Comparison of ENCODE assay signal across 8 cellular contexts in the genomic region with DNA sequence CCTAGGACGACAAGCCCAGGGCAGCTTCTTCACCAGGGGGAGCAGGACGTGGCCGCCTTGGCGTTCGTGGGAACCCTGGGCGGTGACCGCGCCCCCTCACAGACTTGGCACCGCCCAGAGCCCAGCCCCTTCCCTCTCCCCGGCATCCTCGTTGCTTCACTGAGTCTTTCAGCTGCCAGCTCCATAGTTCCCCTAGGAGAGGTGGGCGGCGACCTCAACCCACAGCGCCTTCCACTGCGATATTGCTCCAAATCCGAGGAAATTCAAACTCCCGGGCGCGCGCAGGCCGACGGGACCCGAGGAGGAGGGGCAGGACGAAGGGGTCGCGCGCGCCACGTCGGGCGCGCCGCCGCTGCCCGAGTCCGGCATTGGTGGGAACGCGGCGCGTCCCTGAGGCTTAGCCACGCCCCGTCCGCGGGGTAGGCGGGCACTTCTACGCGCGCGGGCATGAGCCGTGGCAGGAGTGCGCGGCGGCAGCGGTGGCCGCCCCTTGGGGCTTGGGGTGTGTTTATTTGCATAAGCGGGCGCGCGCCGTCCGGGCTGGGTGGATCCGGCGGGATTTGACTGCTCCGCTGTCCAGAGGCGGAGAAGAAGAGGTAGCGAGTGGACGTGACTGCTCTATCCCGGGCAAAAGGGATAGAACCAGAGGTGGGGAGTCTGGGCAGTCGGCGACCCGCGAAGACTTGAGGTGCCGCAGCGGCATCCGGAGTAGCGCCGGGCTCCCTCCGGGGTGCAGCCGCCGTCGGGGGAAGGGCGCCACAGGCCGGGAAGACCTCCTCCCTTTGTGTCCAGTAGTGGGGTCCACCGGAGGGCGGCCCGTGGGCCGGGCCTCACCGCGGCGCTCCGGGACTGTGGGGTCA. TPM values are rescaled to one million over a fixed set of nuclear protein-coding genes. Genes with fewer than 3 reads are reported as not detected.
A peak's percentile ranks its signal among the peaks of the same experiment; 100 is the strongest.
DNase-seq lines count a peak whose midpoint lies in the region; ATAC-seq and TF ChIP-seq lines count a peak whose summit lies in the region.

A gene with protein sequence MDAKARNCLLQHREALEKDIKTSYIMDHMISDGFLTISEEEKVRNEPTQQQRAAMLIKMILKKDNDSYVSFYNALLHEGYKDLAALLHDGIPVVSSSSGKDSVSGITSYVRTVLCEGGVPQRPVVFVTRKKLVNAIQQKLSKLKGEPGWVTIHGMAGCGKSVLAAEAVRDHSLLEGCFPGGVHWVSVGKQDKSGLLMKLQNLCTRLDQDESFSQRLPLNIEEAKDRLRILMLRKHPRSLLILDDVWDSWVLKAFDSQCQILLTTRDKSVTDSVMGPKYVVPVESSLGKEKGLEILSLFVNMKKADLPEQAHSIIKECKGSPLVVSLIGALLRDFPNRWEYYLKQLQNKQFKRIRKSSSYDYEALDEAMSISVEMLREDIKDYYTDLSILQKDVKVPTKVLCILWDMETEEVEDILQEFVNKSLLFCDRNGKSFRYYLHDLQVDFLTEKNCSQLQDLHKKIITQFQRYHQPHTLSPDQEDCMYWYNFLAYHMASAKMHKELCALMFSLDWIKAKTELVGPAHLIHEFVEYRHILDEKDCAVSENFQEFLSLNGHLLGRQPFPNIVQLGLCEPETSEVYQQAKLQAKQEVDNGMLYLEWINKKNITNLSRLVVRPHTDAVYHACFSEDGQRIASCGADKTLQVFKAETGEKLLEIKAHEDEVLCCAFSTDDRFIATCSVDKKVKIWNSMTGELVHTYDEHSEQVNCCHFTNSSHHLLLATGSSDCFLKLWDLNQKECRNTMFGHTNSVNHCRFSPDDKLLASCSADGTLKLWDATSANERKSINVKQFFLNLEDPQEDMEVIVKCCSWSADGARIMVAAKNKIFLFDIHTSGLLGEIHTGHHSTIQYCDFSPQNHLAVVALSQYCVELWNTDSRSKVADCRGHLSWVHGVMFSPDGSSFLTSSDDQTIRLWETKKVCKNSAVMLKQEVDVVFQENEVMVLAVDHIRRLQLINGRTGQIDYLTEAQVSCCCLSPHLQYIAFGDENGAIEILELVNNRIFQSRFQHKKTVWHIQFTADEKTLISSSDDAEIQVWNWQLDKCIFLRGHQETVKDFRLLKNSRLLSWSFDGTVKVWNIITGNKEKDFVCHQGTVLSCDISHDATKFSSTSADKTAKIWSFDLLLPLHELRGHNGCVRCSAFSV (N-terminal part only) (plus strand): TSS at position 579 of the 860 bp plus-strand sequence. CDS start 3,070 bp downstream, outside the sequence.
A gene with protein sequence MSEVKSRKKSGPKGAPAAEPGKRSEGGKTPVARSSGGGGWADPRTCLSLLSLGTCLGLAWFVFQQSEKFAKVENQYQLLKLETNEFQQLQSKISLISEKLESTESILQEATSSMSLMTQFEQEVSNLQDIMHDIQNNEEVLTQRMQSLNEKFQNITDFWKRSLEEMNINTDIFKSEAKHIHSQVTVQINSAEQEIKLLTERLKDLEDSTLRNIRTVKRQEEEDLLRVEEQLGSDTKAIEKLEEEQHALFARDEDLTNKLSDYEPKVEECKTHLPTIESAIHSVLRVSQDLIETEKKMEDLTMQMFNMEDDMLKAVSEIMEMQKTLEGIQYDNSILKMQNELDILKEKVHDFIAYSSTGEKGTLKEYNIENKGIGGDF (minus strand): TSS at position 77 of the 860 bp plus-strand sequence. CDS start 87 bp downstream, outside the sequence.

- WGBS in suprapubic skin = under 1% methylated on average over 32 of the region's 91 CpGs

- DNase-seq in GM10266 (ENCODE audit: extremely low spot score) (peak; percentile 96), NCI-H1092 treated with DMSO at 0.1 percent for 48 hours (lab: John Stamatoyannopoulos, UW) (peak; percentile 83), glomerular endothelial cell (ENCODE audit: extremely low read depth, low read depth, low spot score) (peak; percentile 56), occipital lobe (lab: John Stamatoyannopoulos, UW) (peak; percentile 94), suprapubic skin (ENCODE audit: low spot score in 2 of 2) (peak; percentile 98)

- ATAC-seq in HG02623 (IDR thresholded peaks at IDR 0.05; ENCODE audit: unreplicated experiment) (peak; percentile 90), SK-N-SH treated with all-trans-retinoic acid at 6 μM for 48 hours (peak; percentile 91)

- H3K36me3 Mint-ChIP-seq in activated naive CD4-positive, alpha-beta T cell treated with anti-CD3 and anti-CD28 coated beads, Interleukin-2, amount 50 U/mL, for 24 hours = peaks cover 6% of the 10 kb centered on the region

- H3K4me3 ChIP-seq in suprapubic skin = peak within 1 kb of the TSS; percentile 67

- H3K4me3 Mint-ChIP-seq in activated naive CD4-positive, alpha-beta T cell treated with anti-CD3 and anti-CD28 coated beads, Interleukin-2, amount 50 U/mL, for 24 hours = peak within 1 kb of the TSS; percentile 97

- no peak for TF ChIP-seq EP300 in suprapubic skin (IDR thresholded peaks at IDR 0.05)

- H3K9me3 Mint-ChIP-seq in activated naive CD4-positive, alpha-beta T cell treated with anti-CD3 and anti-CD28 coated beads, Interleukin-2, amount 50 U/mL, for 24 hours = no peaks in the 10 kb centered on the region

- no peaks in the 10 kb centered on the region for H3K27me3 Mint-ChIP-seq in activated naive CD4-positive, alpha-beta T cell treated with anti-CD3 and anti-CD28 coated beads, Interleukin-2, amount 50 U/mL, for 24 hours

- H3K4me1 ChIP-seq in suprapubic skin = peaks cover 27% of the 10 kb centered on the region

- peak within 1 kb of the TSS; percentile 72 for H3K27ac ChIP-seq in suprapubic skin

- TF ChIP-seq POLR2A in suprapubic skin (IDR thresholded peaks at IDR 0.05) = peak; percentile 24 to 40

- peaks cover 16% of the 10 kb centered on the region for H3K36me3 ChIP-seq in suprapubic skin

- peak within 1 kb of the TSS; percentile 90 for H3K27ac Mint-ChIP-seq in activated naive CD4-positive, alpha-beta T cell treated with anti-CD3 and anti-CD28 coated beads, Interleukin-2, amount 50 U/mL, for 24 hours

- TF ChIP-seq CTCF in GM10266 (IDR thresholded peaks at IDR 0.05; ENCODE audit: control insufficient read depth, insufficient read depth, low read depth, missing control alignments) = no peak
- no peak for TF ChIP-seq CTCF in suprapubic skin (IDR thresholded peaks at IDR 0.05)

- H3K9me3 ChIP-seq in suprapubic skin = no peaks in the 10 kb centered on the region

- no peaks in the 10 kb centered on the region for H3K27me3 ChIP-seq in suprapubic skin

- H3K4me1 Mint-ChIP-seq in activated naive CD4-positive, alpha-beta T cell treated with anti-CD3 and anti-CD28 coated beads, Interleukin-2, amount 50 U/mL, for 24 hours = peaks cover 31% of the 10 kb centered on the region

TF ChIP-seq in SK-N-SH treated with all-trans-retinoic acid at 6 μM for 48 hours, 23 proteins besides CTCF, POLR2A, EP300 and RAD21:
- TF ChIP-seq SNAI2 (CRISPR knock-in tag; IDR thresholded peaks at IDR 0.05) (no peak), ARNTL (CRISPR knock-in tag; IDR thresholded peaks at IDR 0.05; ENCODE audit: borderline replicate concordance, low read depth) (no peak)
- TF ChIP-seq, protein P1, sequence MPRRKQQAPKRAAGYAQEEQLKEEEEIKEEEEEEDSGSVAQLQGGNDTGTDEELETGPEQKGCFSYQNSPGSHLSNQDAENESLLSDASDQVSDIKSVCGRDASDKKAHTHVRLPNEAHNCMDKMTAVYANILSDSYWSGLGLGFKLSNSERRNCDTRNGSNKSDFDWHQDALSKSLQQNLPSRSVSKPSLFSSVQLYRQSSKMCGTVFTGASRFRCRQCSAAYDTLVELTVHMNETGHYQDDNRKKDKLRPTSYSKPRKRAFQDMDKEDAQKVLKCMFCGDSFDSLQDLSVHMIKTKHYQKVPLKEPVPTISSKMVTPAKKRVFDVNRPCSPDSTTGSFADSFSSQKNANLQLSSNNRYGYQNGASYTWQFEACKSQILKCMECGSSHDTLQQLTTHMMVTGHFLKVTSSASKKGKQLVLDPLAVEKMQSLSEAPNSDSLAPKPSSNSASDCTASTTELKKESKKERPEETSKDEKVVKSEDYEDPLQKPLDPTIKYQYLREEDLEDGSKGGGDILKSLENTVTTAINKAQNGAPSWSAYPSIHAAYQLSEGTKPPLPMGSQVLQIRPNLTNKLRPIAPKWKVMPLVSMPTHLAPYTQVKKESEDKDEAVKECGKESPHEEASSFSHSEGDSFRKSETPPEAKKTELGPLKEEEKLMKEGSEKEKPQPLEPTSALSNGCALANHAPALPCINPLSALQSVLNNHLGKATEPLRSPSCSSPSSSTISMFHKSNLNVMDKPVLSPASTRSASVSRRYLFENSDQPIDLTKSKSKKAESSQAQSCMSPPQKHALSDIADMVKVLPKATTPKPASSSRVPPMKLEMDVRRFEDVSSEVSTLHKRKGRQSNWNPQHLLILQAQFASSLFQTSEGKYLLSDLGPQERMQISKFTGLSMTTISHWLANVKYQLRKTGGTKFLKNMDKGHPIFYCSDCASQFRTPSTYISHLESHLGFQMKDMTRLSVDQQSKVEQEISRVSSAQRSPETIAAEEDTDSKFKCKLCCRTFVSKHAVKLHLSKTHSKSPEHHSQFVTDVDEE (CRISPR knock-in tag; IDR thresholded peaks at IDR 0.05) = peak; percentile 10; the same call in 1 of the 2 replicates

RNA-seq across cellular contexts. Expression of the first gene that starts in this region (rescaled TPM):
- 23.3 and 27.4 TPM in 2 replicates for total RNA-seq in glomerular endothelial cell
- total RNA-seq in occipital lobe = 32.4 TPM
- 10 to 100 TPM in 3 of 4 donors, 1 to 10 TPM in 1; 6.2 to 19.7 (median 11.5) TPM for total RNA-seq in suprapubic skin

RNA-seq across cellular contexts. Expression of the second gene that starts in this region (rescaled TPM):
- total RNA-seq in glomerular endothelial cell = 67.8 and 74.2 TPM in 2 replicates
- total RNA-seq in occipital lobe = 8.6 TPM
- 1 to 10 TPM; 2.5 to 4.0 (median 3.4) TPM for total RNA-seq in suprapubic skin

Comparison
In these comparisons a context has a peak if more than half of its experiments do, and no peak if none do; other contexts are left out.
1. Peak in every context shown above with its lines: DNase-seq, ATAC-seq, H3K4me3 ChIP-seq and H3K27ac ChIP-seq.